Comparison of ENCODE assay signal across 17 cellular contexts in genomic region chr12:27564612-27565213, GRCh38. TPM values are rescaled to one million over a fixed set of nuclear protein-coding genes. Genes with fewer than 3 reads are reported as not detected.
A peak's percentile ranks its signal among the peaks of the same experiment; 100 is the strongest.
DNase-seq lines count a peak whose midpoint lies in the region; ATAC-seq, FAIRE-seq and TF ChIP-seq lines count a peak whose summit lies in the region.
"Had no signal": no experiment of that assay in that cellular context is flagged by ENCODE, and none has a peak within 500 bp of the region (broad histone marks: within the 10 kb centered on the region; RNA-seq: fewer than 3 reads in every experiment).

No MANE protein-coding gene starts in this region.

- TF ChIP-seq POLR2A in H54 (IDR thresholded peaks at IDR 0.05; ENCODE audit: low read depth, low read length), result no peak

- no peaks in the 10 kb centered on the region for H3K36me3 ChIP-seq in A673 (ENCODE audit: insufficient read depth, low read length, poor library complexity, severe bottlenecking)
- H3K36me3 ChIP-seq in PC-3 (ENCODE audit: low read depth, low read length), result no peaks in the 10 kb centered on the region
- peaks cover 11% of the 10 kb centered on the region for H3K36me3 ChIP-seq in mesodermal cell (ENCODE audit: control insufficient read depth, insufficient read depth, low read length)
- no peaks in the 10 kb centered on the region for H3K36me3 ChIP-seq in lower lobe of right lung
- H3K36me3 ChIP-seq: ascending aorta, pancreas, upper lobe of left lung had no signal

- H3K27me3 ChIP-seq in A673 (replicated peaks; ENCODE audit: insufficient read depth, low read depth, low read length, poor library complexity) (no peaks in the 10 kb centered on the region), PC-3 (ENCODE audit: low read length) (no peaks in the 10 kb centered on the region), dorsolateral prefrontal cortex (no peaks in the 10 kb centered on the region), lower lobe of right lung (ENCODE audit: low read depth) (no peaks in the 10 kb centered on the region)
- H3K27me3 ChIP-seq: ascending aorta, pancreas, upper lobe of left lung had no signal

- H3K9ac ChIP-seq in PC-3 (ENCODE audit: low read length), result no peak overlapping the region

- DNase-seq in A673 (ENCODE audit: low spot score) (peak; percentile 45), PC-3 (peak; percentile 44), dorsolateral prefrontal cortex (no peak), H54 (ENCODE audit: insufficient read length, low spot score) (no peak), lower lobe of right lung (no peak)
- no peak for DNase-seq in stimulated activated naive CD8-positive, alpha-beta T cell treated with anti-CD3 and anti-CD28 coated beads, Interleukin-15, Interleukin-2, amounts not matched to agents 100 U/mL and 50 U/mL, for 24 hours
- DNase-seq: activated CD4-positive, alpha-beta memory T cell treated with anti-CD3 and anti-CD28 coated beads for 36 hours; DMS79; NCI-H226; OCI-M1; pancreas; upper lobe of left lung had no signal

- no peaks in the 10 kb centered on the region for H3K9me2 ChIP-seq in PC-3 (replicated peaks; ENCODE audit: low read length)

- 0 out of 2 replicates have a peak overlapping the region, but pooled peaks have one; percentile 3 for H3K4me2 ChIP-seq in PC-3 (ENCODE audit: low read length)

- POLR2A ChIA-PET in A673 (lab: Charles Lee; ENCODE audit: low non-redundant PET) (no interaction called here), PC-3 (lab: Charles Lee; ENCODE audit: unreplicated experiment) (no interaction called here)

- BruUV-seq in A673 (replicated peaks; lab: Mats Ljungman, UMichigan) (no TSS peak), PC-3 (replicated peaks; lab: Mats Ljungman, UMichigan) (no TSS peak)

- WGBS in mesodermal cell (ENCODE audit: insufficient coverage in 2 of 2), 2 experiments, result 87 to 92% methylated on average over 6 to 8 of the region's 9 CpGs

- H3K79me2 ChIP-seq in PC-3 (ENCODE audit: low read length), result peaks cover 31% of the 10 kb centered on the region

- no peaks in the 10 kb centered on the region for H3F3A ChIP-seq in PC-3 (ENCODE audit: low read length, unreplicated experiment)

- TF ChIP-seq CTCF in A673 (conservative IDR thresholded peaks at IDR 0.05; ENCODE audit: low read depth, low read length) (no peak), PC-3 (conservative IDR thresholded peaks at IDR 0.05; ENCODE audit: low read depth, low read length) (no peak), dorsolateral prefrontal cortex (IDR thresholded peaks at IDR 0.05 in 54 of 56, conservative IDR thresholded peaks at IDR 0.05 in 2 of 56; ENCODE audit: low read depth in 1 of 56, partially characterized antibody in 56 of 56) (no peak), lower lobe of right lung (IDR thresholded peaks at IDR 0.05) (no peak)

- H2AFZ ChIP-seq in PC-3 (ENCODE audit: low read length), result no peak overlapping the region

- intact Hi-C loops in A673 (cut with micrococcal nuclease; ENCODE audit: unreplicated experiment) (no loop called here), PC-3 (cut with micrococcal nuclease) (no loop called here), dorsolateral prefrontal cortex (cut with DNase I) (no loop called here), lower lobe of right lung (cut with DNase I) (no loop called here)

- H3K9me3 ChIP-seq in A673 (ENCODE audit: low read depth, low read length, poor library complexity, severe bottlenecking), result no peaks in the 10 kb centered on the region
- no peaks in the 10 kb centered on the region for H3K9me3 ChIP-seq in PC-3 (ENCODE audit: low read length)
- H3K9me3 ChIP-seq in mesodermal cell (ENCODE audit: control insufficient read depth, low read length), result no peaks in the 10 kb centered on the region
- H3K9me3 ChIP-seq in lower lobe of right lung, result no peaks in the 10 kb centered on the region
- H3K9me3 ChIP-seq: ascending aorta, pancreas, upper lobe of left lung had no signal

- no peak for FAIRE-seq in H54 (lab: Jason Lieb, UNC)
- FAIRE-seq: endometrium, GM12878, pancreas had no signal

- no peaks in the 10 kb centered on the region for H4K20me1 ChIP-seq in PC-3 (ENCODE audit: low read length)

- H3K4me3 ChIP-seq in A673 (ENCODE audit: low read depth, low read length, poor library complexity, severe bottlenecking), result no peak overlapping the region
- H3K4me3 ChIP-seq in PC-3 (ENCODE audit: low read length), result no peak overlapping the region
- peak overlapping the region in 17 of 59 donors; percentile 0 to 53 (median 23) for H3K4me3 ChIP-seq in dorsolateral prefrontal cortex
- H3K4me3 ChIP-seq in mesodermal cell (ENCODE audit: extremely low read depth, insufficient read depth, low read length, poor library complexity, severe bottlenecking), result no peak overlapping the region
- no peak overlapping the region for H3K4me3 ChIP-seq in lower lobe of right lung
- H3K4me3 ChIP-seq: ascending aorta, GM12878, pancreas, upper lobe of left lung had no signal

- H3K27ac ChIP-seq in A673 (ENCODE audit: low read depth, low read length, poor library complexity, severe bottlenecking) (no peak overlapping the region), PC-3 (ENCODE audit: low read length) (peak overlapping the region; percentile 47), dorsolateral prefrontal cortex (peak overlapping the region in 50 of 59 donors; percentile 0 to 87 (median 58)), mesodermal cell (ENCODE audit: low read depth, low read length, severe bottlenecking) (peak overlapping the region; percentile 65), lower lobe of right lung (no peak overlapping the region)
- H3K27ac ChIP-seq: ascending aorta, pancreas had no signal

- CTCF ChIA-PET in A673 (lab: Charles Lee), result no interaction called here
- CTCF ChIA-PET in PC-3 (lab: Charles Lee), result no interaction called here

- H3K4me1 ChIP-seq in A673 (ENCODE audit: insufficient read depth, low read length, poor library complexity, severe bottlenecking), result peaks cover 9% of the 10 kb centered on the region
- peaks cover 12% of the 10 kb centered on the region for H3K4me1 ChIP-seq in PC-3 (ENCODE audit: insufficient read depth, low read length)
- peaks cover 16% of the 10 kb centered on the region for H3K4me1 ChIP-seq in mesodermal cell (ENCODE audit: control insufficient read depth, insufficient read depth, low read length, poor library complexity, severe bottlenecking)
- H3K4me1 ChIP-seq in lower lobe of right lung, result peaks cover 28% of the 10 kb centered on the region
- H3K4me1 ChIP-seq: pancreas had no signal

- ATAC-seq in PC-3 (peak; percentile 85), lower lobe of right lung (no peak), GM18873 (IDR thresholded peaks at IDR 0.05; ENCODE audit: low FRiP score, unreplicated experiment) (no peak)
- ATAC-seq in stimulated activated naive CD8-positive, alpha-beta T cell treated with anti-CD3 and anti-CD28 coated beads, Interleukin-15, Interleukin-2, amounts not matched to agents 100 U/mL and 50 U/mL, for 24 hours, result no peak
- ATAC-seq: GM12878, pancreas had no signal

RNA-seq across cellular contexts. Expression of gene PPFIBP1, which starts 40.7 kb away (rescaled TPM):
- total RNA-seq in A673 (2021) (41.2 and 49.1 TPM in 2 replicates), PC-3 (2014; rRNA removed) (56.9 and 57.2 TPM in 2 replicates), dorsolateral prefrontal cortex (100 to 1,000 TPM; 105 to 192 (median 143) TPM), lower lobe of right lung (117 TPM)
- polyA plus RNA-seq in mesodermal cell (2013, experiment 1 of 2), result 106 TPM
- 98.9 TPM for polyA plus RNA-seq in mesodermal cell (2013, experiment 2 of 2)

Comparison
In these comparisons a context has a peak if more than half of its experiments do, and no peak if none do; other contexts are left out.
1. DNase-seq: peak in A673 (single experiment) and PC-3 (single experiment); none in dorsolateral prefrontal cortex (0 of 10), H54 (single experiment), stimulated activated naive CD8-positive, alpha-beta T cell treated with anti-CD3 and anti-CD28 coated beads, Interleukin-15, Interleukin-2, amounts not matched to agents 100 U/mL and 50 U/mL, for 24 hours (single experiment) and lower lobe of right lung (single experiment).
2. H3K27ac ChIP-seq: peak in PC-3 (single experiment), dorsolateral prefrontal cortex (50 of 59) and mesodermal cell (single experiment); none in A673 (single experiment) and lower lobe of right lung (single experiment).